20 cellular contexts compared by ENCODE assay signal in genomic region chr19:1321539-1321938, GRCh38. TPM values are rescaled to one million over a fixed set of nuclear protein-coding genes. Genes with fewer than 3 reads are reported as not detected.
A peak's percentile ranks its signal among the peaks of the same experiment; 100 is the strongest.
DNase-seq lines count a peak whose midpoint lies in the region; ATAC-seq, FAIRE-seq and TF ChIP-seq lines count a peak whose summit lies in the region.
"Had no signal": no experiment of that assay in that cellular context is flagged by ENCODE, and none has a peak within 500 bp of the region (broad histone marks: within the 10 kb centered on the region; RNA-seq: fewer than 3 reads in every experiment).

No MANE protein-coding gene starts in this region.

- TF ChIP-seq CTCF in RWPE2 (IDR thresholded peaks at IDR 0.05; ENCODE audit: poor library complexity, severe bottlenecking) (no peak), HepG2 (CRISPR knock-in tag; IDR thresholded peaks at IDR 0.05) (no peak), OCI-LY7 (conservative IDR thresholded peaks at IDR 0.05; ENCODE audit: low read length) (no peak), PC-9 (conservative IDR thresholded peaks at IDR 0.05) (no peak)

- TF ChIP-seq RAD21 in HepG2 (CRISPR knock-in tag; IDR thresholded peaks at IDR 0.05): no peak

- H3K4me3 Mint-ChIP-seq in activated CD4-positive, alpha-beta T cell treated with anti-CD3 and anti-CD28 coated beads, Interleukin-2, amount 10 ng/mL, durations not matched to agents 7 days and 5 days: no peak overlapping the region
- H3K4me3 Mint-ChIP-seq: CD8-positive, alpha-beta T cell; HFFc6 had no signal

- H3F3A ChIP-seq in PC-9 (ENCODE audit: insufficient read depth, low read depth): peaks cover 9% of the 10 kb centered on the region; the same call in 1 of the 2 replicates

- H3K4me2 ChIP-seq in HepG2 (ENCODE audit: low read depth, low read length) (peak overlapping the region; percentile 55), OCI-LY7 (ENCODE audit: low read length) (no peak overlapping the region), PC-9 (no peak overlapping the region)
- H3K4me2 ChIP-seq: A549 had no signal

- ATAC-seq in RWPE2 (ENCODE audit: low read depth): no peak
- ATAC-seq in HepG2: peak; percentile 48
- ATAC-seq: A549; CD8-positive, alpha-beta T cell; HCT116 had no signal

- no peak for DNase-seq in activated CD4-positive, alpha-beta T cell treated with anti-CD3 and anti-CD28 coated beads, Interleukin-2, amount 10 ng/mL, durations not matched to agents 7 days and 5 days
- DNase-seq in activated CD4-positive, alpha-beta T cell treated with anti-CD3 and anti-CD28 coated beads for 48 hours: no peak
- DNase-seq in RWPE2 (ENCODE audit: low spot score) (peak; percentile 49), HepG2 (ENCODE audit: low spot score) (no peak), OCI-LY7 (ENCODE audit: low spot score) (no peak), PC-9 (no peak), NAMALWA (ENCODE audit: low spot score) (no peak)
- DNase-seq: AML-193; CD8-positive, alpha-beta T cell; HFFc6 had no signal

- POLR2A ChIA-PET in activated CD4-positive, alpha-beta T cell treated with anti-CD3 and anti-CD28 coated beads, Interleukin-2, amount 10 ng/mL, durations not matched to agents 7 days and 5 days (lab: Charles Lee): interaction anchor here (0.6 kb wide), 1 partner anchor 13 kb away, joined by 4 read pairs; no protein-coding TSS in a partner anchor
- POLR2A ChIA-PET in HepG2 (lab: Yijun Ruan, JAX) (interaction anchor here (1.1 kb wide), 1 partner anchor 52 kb away, joined by 3 read pairs; no protein-coding TSS in a partner anchor), OCI-LY7 (lab: Charles Lee) (no interaction called here), PC-9 (lab: Charles Lee; ENCODE audit: unreplicated experiment) (no interaction called here)

- H3K36me3 ChIP-seq in RWPE2 (ENCODE audit: low read depth): no peaks in the 10 kb centered on the region
- no peaks in the 10 kb centered on the region for H3K36me3 ChIP-seq in HepG2 (replicated peaks in 1 of 2; ENCODE audit: control insufficient read depth in 1 of 2, insufficient read depth in 2 of 2, low read length in 2 of 2)
- H3K36me3 ChIP-seq in OCI-LY7 (ENCODE audit: insufficient read depth, low read length): no peaks in the 10 kb centered on the region
- H3K36me3 ChIP-seq in PC-9 (ENCODE audit: low read depth): no peaks in the 10 kb centered on the region

- H3K27ac ChIP-seq in RWPE2 (ENCODE audit: poor library complexity, severe bottlenecking): no peak overlapping the region
- H3K27ac ChIP-seq in HepG2 (ENCODE audit: extremely low read length, insufficient read depth, low read length): no peak overlapping the region
- no peak overlapping the region for H3K27ac ChIP-seq in OCI-LY7 (ENCODE audit: low read depth, low read length, poor library complexity, severe bottlenecking)
- H3K27ac ChIP-seq in PC-9: no peak overlapping the region
- H3K27ac ChIP-seq: 22Rv1, A549, HL-60 had no signal

- H3K9me2 ChIP-seq in OCI-LY7 (ENCODE audit: insufficient read depth, low read length) (no peaks in the 10 kb centered on the region), PC-9 (ENCODE audit: insufficient read depth) (no peaks in the 10 kb centered on the region)

- H3K36me3 Mint-ChIP-seq in activated CD4-positive, alpha-beta T cell treated with anti-CD3 and anti-CD28 coated beads, Interleukin-2, amount 10 ng/mL, durations not matched to agents 7 days and 5 days (ENCODE audit: low read depth): no peaks in the 10 kb centered on the region
- H3K36me3 Mint-ChIP-seq: CD8-positive, alpha-beta T cell; IgD-negative memory B cell had no signal

- TF ChIP-seq EP300 in HepG2 (IDR thresholded peaks at IDR 0.05; ENCODE audit: low read depth in 2 of 2, low read length in 2 of 2): no peak
- no peak for TF ChIP-seq EP300 in HepG2 (CRISPR knock-in tag; IDR thresholded peaks at IDR 0.05; ENCODE audit: borderline replicate concordance)

- H3K9me3 ChIP-seq in RWPE2 (ENCODE audit: severe bottlenecking) (no peaks in the 10 kb centered on the region), HepG2 (ENCODE audit: low read length) (no peaks in the 10 kb centered on the region), OCI-LY7 (ENCODE audit: low read length) (no peaks in the 10 kb centered on the region), PC-9 (ENCODE audit: insufficient read depth, low read depth) (no peaks in the 10 kb centered on the region)
- H3K9me3 ChIP-seq: A549 had no signal

- CTCF ChIA-PET in activated CD4-positive, alpha-beta T cell treated with anti-CD3 and anti-CD28 coated beads, Interleukin-2, amount 10 ng/mL, durations not matched to agents 7 days and 5 days (lab: Charles Lee): no interaction called here
- CTCF ChIA-PET in HepG2 (lab: Yijun Ruan, JAX; ENCODE audit: low intra/inter-chr PET ratio, low total read pairs): no interaction called here
- CTCF ChIA-PET in OCI-LY7 (lab: Charles Lee; ENCODE audit: unreplicated experiment): no interaction called here
- CTCF ChIA-PET in PC-9 (lab: Charles Lee): no interaction called here

- no peaks in the 10 kb centered on the region for H3K9me3 Mint-ChIP-seq in activated CD4-positive, alpha-beta T cell treated with anti-CD3 and anti-CD28 coated beads, Interleukin-2, amount 10 ng/mL, durations not matched to agents 7 days and 5 days
- H3K9me3 Mint-ChIP-seq: CD8-positive, alpha-beta T cell; HFFc6; IgD-negative memory B cell had no signal

- in situ Hi-C loops in HepG2 (cut with HindIII; ENCODE audit: extremely low pct_ligation_motif_present, low pct_unique_long_range_greater_than_20kb): no loop called here

- H2AFZ ChIP-seq in HepG2 (ENCODE audit: low read length) (no peak overlapping the region), OCI-LY7 (ENCODE audit: low read length) (no peak overlapping the region), PC-9 (no peak overlapping the region)

- H3K4me1 Mint-ChIP-seq in activated CD4-positive, alpha-beta T cell treated with anti-CD3 and anti-CD28 coated beads, Interleukin-2, amount 10 ng/mL, durations not matched to agents 7 days and 5 days: no peaks in the 10 kb centered on the region

- no peak overlapping the region for H3K9ac ChIP-seq in HepG2 (ENCODE audit: insufficient read depth, low read depth, low read length)

- no TSS peak for BruUV-seq in HepG2 (replicated peaks; lab: Mats Ljungman, UMichigan)
- no TSS peak for BruUV-seq in OCI-LY7 (replicated peaks; lab: Mats Ljungman, UMichigan)
- no TSS peak for BruUV-seq in PC-9 (replicated peaks; lab: Mats Ljungman, UMichigan)

- H3K79me2 ChIP-seq in HepG2 (ENCODE audit: insufficient read depth, low read length) (no peaks in the 10 kb centered on the region), OCI-LY7 (ENCODE audit: insufficient read depth, low read depth, low read length) (no peaks in the 10 kb centered on the region), PC-9 (ENCODE audit: low read depth) (no peaks in the 10 kb centered on the region)

- intact Hi-C loops in HepG2 (cut with micrococcal nuclease; ENCODE audit: unreplicated experiment): no loop called here
- intact Hi-C loops in OCI-LY7 (cut with micrococcal nuclease; ENCODE audit: unreplicated experiment): no loop called here
- intact Hi-C loops in PC-9 (cut with micrococcal nuclease; ENCODE audit: unreplicated experiment): no loop called here

- no peak for TF ChIP-seq POLR2A in HepG2 (IDR thresholded peaks at IDR 0.05; ENCODE audit: insufficient read depth in 1 of 2, low read depth in 2 of 2, low read length in 2 of 2)

- H4K20me1 ChIP-seq in HepG2 (ENCODE audit: insufficient read depth, low read length): no peaks in the 10 kb centered on the region
- H4K20me1 ChIP-seq in OCI-LY7 (ENCODE audit: insufficient read depth, low read length): no peaks in the 10 kb centered on the region; the same call in 1 of the 2 replicates
- no peaks in the 10 kb centered on the region for H4K20me1 ChIP-seq in PC-9 (ENCODE audit: insufficient read depth)

- peaks cover 39% of the 10 kb centered on the region for H3K27me3 Mint-ChIP-seq in activated CD4-positive, alpha-beta T cell treated with anti-CD3 and anti-CD28 coated beads, Interleukin-2, amount 10 ng/mL, durations not matched to agents 7 days and 5 days

- H3K4me1 ChIP-seq in RWPE2 (ENCODE audit: insufficient read depth, poor library complexity, severe bottlenecking) (no peaks in the 10 kb centered on the region), HepG2 (ENCODE audit: insufficient read depth, low read length) (peaks cover 68% of the 10 kb centered on the region), OCI-LY7 (ENCODE audit: insufficient read depth, low read length, poor library complexity, severe bottlenecking) (no peaks in the 10 kb centered on the region), PC-9 (replicated peaks; ENCODE audit: insufficient read depth) (peaks cover 8% of the 10 kb centered on the region)

- H3K27me3 ChIP-seq in RWPE2 (ENCODE audit: insufficient read depth, poor library complexity, severe bottlenecking) (no peaks in the 10 kb centered on the region), HepG2 (ENCODE audit: control insufficient read depth in 1 of 2, insufficient read depth in 2 of 2, low read length in 2 of 2) (peaks cover 5 to 24% of the 10 kb centered on the region in 2 experiments; a peak in 4 of 5 replicates), PC-9 (ENCODE audit: insufficient read depth, low read depth) (no peaks in the 10 kb centered on the region)

- H3K27ac Mint-ChIP-seq in activated CD4-positive, alpha-beta T cell treated with anti-CD3 and anti-CD28 coated beads, Interleukin-2, amount 10 ng/mL, durations not matched to agents 7 days and 5 days: peak overlapping the region; percentile 50
- H3K27ac Mint-ChIP-seq: CD8-positive, alpha-beta T cell; HFFc6 had no signal

- 0% methylated on average over 4 of the region's 9 CpGs for WGBS in HepG2 (ENCODE audit: low lambda C conversion rate)

- no peak for FAIRE-seq in HepG2 (lab: Jason Lieb, UNC)
- FAIRE-seq: A549, D721Med, G401.6, GM12891, GM19239 had no signal

- H3K4me3 ChIP-seq in RWPE2 (ENCODE audit: severe bottlenecking) (no peak overlapping the region), HepG2 (replicated peaks in 1 of 3; ENCODE audit: insufficient read depth in 1 of 3, low read depth in 2 of 3, low read length in 3 of 3) (peak overlapping the region in 1 of 3 experiments; percentile 25; a peak in 1 of 6 replicates), OCI-LY7 (ENCODE audit: low read depth, low read length, poor library complexity, severe bottlenecking) (no peak overlapping the region), PC-9 (no peak overlapping the region)
- H3K4me3 ChIP-seq: A549 had no signal

RNA-seq across cellular contexts. Expression of gene EFNA2, which starts 35.9 kb away (rescaled TPM):
- not detected for total RNA-seq in activated CD4-positive, alpha-beta T cell treated with anti-CD3 and anti-CD28 coated beads, Interleukin-2, amount 10 ng/mL, durations not matched to agents 7 days and 5 days
- total RNA-seq in HepG2 (2016; rRNA removed; fragmentation: Illumina TruSeq; extraction: Trizol) (4.3 and 9.9 TPM in 2 replicates), OCI-LY7 (2022) (not detected in 2 replicates), PC-9 (2021) (1.6 TPM in 1 of 2 replicates, not detected in the other)
- 15.0 and 18.4 TPM in 2 replicates for total RNA-seq in HepG2 (2016; cell fraction: cytosol; rRNA removed; fragmentation: Illumina TruSeq; extraction: Trizol; ENCODE audit: low read depth)
- total RNA-seq in HepG2 (2016; cell fraction: insoluble cytoplasmic fraction; rRNA removed; fragmentation: Illumina TruSeq; extraction: Trizol): 5.2 and 11.1 TPM in 2 replicates
- total RNA-seq in HepG2 (2016; cell fraction: membrane; rRNA removed; fragmentation: Illumina TruSeq; extraction: Trizol): 27.1 and 33.2 TPM in 2 replicates
- total RNA-seq in HepG2 (2016; cell fraction: nucleus; rRNA removed; fragmentation: Illumina TruSeq; extraction: Trizol): 3.7 and 6.5 TPM in 2 replicates
- polyA plus RNA-seq in HepG2 (2011; rRNA removed): 6.0 and 11.1 TPM in 2 replicates
- polyA plus RNA-seq in HepG2 (2011; cell fraction: cytosol; rRNA removed): 7.3 and 14.1 TPM in 2 replicates
- 17.9 and 19.5 TPM in 2 replicates for polyA plus RNA-seq in HepG2 (2011; cell fraction: nucleus; rRNA removed)
- 6.4 and 6.8 TPM in 2 replicates for polyA plus RNA-seq in HepG2 (2012)
- 17.9 and 19.1 TPM in 2 replicates for polyA plus RNA-seq in HepG2 (2016; cell fraction: cytosol; fragmentation: Illumina TruSeq; extraction: Trizol; ENCODE audit: low read depth)
- polyA plus RNA-seq in HepG2 (2016; cell fraction: insoluble cytoplasmic fraction; fragmentation: Illumina TruSeq; extraction: Trizol; ENCODE audit: low read depth): 7.9 and 11.2 TPM in 2 replicates
- polyA plus RNA-seq in HepG2 (2016; cell fraction: membrane; fragmentation: Illumina TruSeq; extraction: Trizol; ENCODE audit: low read depth): 27.7 and 33.0 TPM in 2 replicates
- 11.7 and 13.4 TPM in 2 replicates for polyA plus RNA-seq in HepG2 (2016; cell fraction: nucleus; fragmentation: Illumina TruSeq; extraction: Trizol; ENCODE audit: insufficient read depth, low read depth)
- 0.28 and 20.0 TPM in 2 replicates for polyA minus RNA-seq in HepG2 (2011; rRNA and poly(A)+ RNA removed; ENCODE audit: low replicate concordance)
- polyA minus RNA-seq in HepG2 (2011; cell fraction: cytosol; rRNA and poly(A)+ RNA removed): 23.0 and 23.8 TPM in 2 replicates
- 2.8 and 4.2 TPM in 2 replicates for polyA minus RNA-seq in HepG2 (2011; cell fraction: nucleus; rRNA and poly(A)+ RNA removed)
- total RNA-seq in OCI-LY7 (2014; rRNA removed; shearing (Covaris generic)): not detected in 2 replicates
- total RNA-seq: CD8-positive, alpha-beta T cell; HFFc6 had no signal
- polyA plus RNA-seq: BJ, IgD-negative memory B cell had no signal

RNA-seq across cellular contexts. Expression of gene FAM174C, which starts 46.2 kb away (rescaled TPM):
- 10 to 100 TPM; 47.8 to 51.5 TPM for total RNA-seq in activated CD4-positive, alpha-beta T cell treated with anti-CD3 and anti-CD28 coated beads, Interleukin-2, amount 10 ng/mL, durations not matched to agents 7 days and 5 days
- total RNA-seq in HepG2 (2016; rRNA removed; fragmentation: Illumina TruSeq; extraction: Trizol) (21.9 and 31.3 TPM in 2 replicates), OCI-LY7 (2022) (79.8 and 81.5 TPM in 2 replicates), PC-9 (2021) (51.8 and 64.2 TPM in 2 replicates)
- 67.5 and 90.2 TPM in 2 replicates for total RNA-seq in HepG2 (2016; cell fraction: cytosol; rRNA removed; fragmentation: Illumina TruSeq; extraction: Trizol; ENCODE audit: low read depth)
- 14.2 and 28.2 TPM in 2 replicates for total RNA-seq in HepG2 (2016; cell fraction: insoluble cytoplasmic fraction; rRNA removed; fragmentation: Illumina TruSeq; extraction: Trizol)
- total RNA-seq in HepG2 (2016; cell fraction: membrane; rRNA removed; fragmentation: Illumina TruSeq; extraction: Trizol): 57.9 and 74.3 TPM in 2 replicates
- 18.6 and 22.9 TPM in 2 replicates for total RNA-seq in HepG2 (2016; cell fraction: nucleus; rRNA removed; fragmentation: Illumina TruSeq; extraction: Trizol)
- polyA plus RNA-seq in HepG2 (2011; rRNA removed): 19.5 and 21.2 TPM in 2 replicates
- 21.0 and 42.4 TPM in 2 replicates for polyA plus RNA-seq in HepG2 (2011; cell fraction: cytosol; rRNA removed)
- 45.8 and 49.4 TPM in 2 replicates for polyA plus RNA-seq in HepG2 (2011; cell fraction: nucleus; rRNA removed)
- 14.1 and 18.2 TPM in 2 replicates for polyA plus RNA-seq in HepG2 (2012)
- 104 and 136 TPM in 2 replicates for polyA plus RNA-seq in HepG2 (2016; cell fraction: cytosol; fragmentation: Illumina TruSeq; extraction: Trizol; ENCODE audit: low read depth)
- polyA plus RNA-seq in HepG2 (2016; cell fraction: insoluble cytoplasmic fraction; fragmentation: Illumina TruSeq; extraction: Trizol; ENCODE audit: low read depth): 24.1 and 30.7 TPM in 2 replicates
- polyA plus RNA-seq in HepG2 (2016; cell fraction: membrane; fragmentation: Illumina TruSeq; extraction: Trizol; ENCODE audit: low read depth): 78.9 and 88.8 TPM in 2 replicates
- polyA plus RNA-seq in HepG2 (2016; cell fraction: nucleus; fragmentation: Illumina TruSeq; extraction: Trizol; ENCODE audit: insufficient read depth, low read depth): 43.0 and 56.8 TPM in 2 replicates
- 15.5 and 24.8 TPM in 2 replicates for polyA minus RNA-seq in HepG2 (2011; rRNA and poly(A)+ RNA removed; ENCODE audit: low replicate concordance)
- 9.4 and 11.7 TPM in 2 replicates for polyA minus RNA-seq in HepG2 (2011; cell fraction: cytosol; rRNA and poly(A)+ RNA removed)
- polyA minus RNA-seq in HepG2 (2011; cell fraction: nucleus; rRNA and poly(A)+ RNA removed): 6.5 and 6.8 TPM in 2 replicates
- total RNA-seq in OCI-LY7 (2014; rRNA removed; shearing (Covaris generic)): 52.6 and 53.2 TPM in 2 replicates

RNA-seq across cellular contexts. Expression of gene CIRBP, which starts 52.4 kb away (rescaled TPM):
- total RNA-seq in activated CD4-positive, alpha-beta T cell treated with anti-CD3 and anti-CD28 coated beads, Interleukin-2, amount 10 ng/mL, durations not matched to agents 7 days and 5 days: 100 to 1,000 TPM; 169 to 224 TPM
- 133 and 135 TPM in 2 replicates for total RNA-seq in HepG2 (2016; rRNA removed; fragmentation: Illumina TruSeq; extraction: Trizol)
- 96.6 and 116 TPM in 2 replicates for total RNA-seq in HepG2 (2016; cell fraction: cytosol; rRNA removed; fragmentation: Illumina TruSeq; extraction: Trizol; ENCODE audit: low read depth)
- total RNA-seq in HepG2 (2016; cell fraction: insoluble cytoplasmic fraction; rRNA removed; fragmentation: Illumina TruSeq; extraction: Trizol): 122 and 153 TPM in 2 replicates
- 83.7 and 88.2 TPM in 2 replicates for total RNA-seq in HepG2 (2016; cell fraction: membrane; rRNA removed; fragmentation: Illumina TruSeq; extraction: Trizol)
- 100 and 108 TPM in 2 replicates for total RNA-seq in HepG2 (2016; cell fraction: nucleus; rRNA removed; fragmentation: Illumina TruSeq; extraction: Trizol)
- 140 and 177 TPM in 2 replicates for polyA plus RNA-seq in HepG2 (2011; rRNA removed)
- 120 and 152 TPM in 2 replicates for polyA plus RNA-seq in HepG2 (2011; cell fraction: cytosol; rRNA removed)
- polyA plus RNA-seq in HepG2 (2011; cell fraction: nucleus; rRNA removed): 887 and 1,037 TPM in 2 replicates
- 154 and 221 TPM in 2 replicates for polyA plus RNA-seq in HepG2 (2012)
- polyA plus RNA-seq in HepG2 (2016; cell fraction: cytosol; fragmentation: Illumina TruSeq; extraction: Trizol; ENCODE audit: low read depth): 39.2 and 45.5 TPM in 2 replicates
- polyA plus RNA-seq in HepG2 (2016; cell fraction: insoluble cytoplasmic fraction; fragmentation: Illumina TruSeq; extraction: Trizol; ENCODE audit: low read depth): 156 and 182 TPM in 2 replicates
- polyA plus RNA-seq in HepG2 (2016; cell fraction: membrane; fragmentation: Illumina TruSeq; extraction: Trizol; ENCODE audit: low read depth): 63.6 and 72.0 TPM in 2 replicates
- 293 and 318 TPM in 2 replicates for polyA plus RNA-seq in HepG2 (2016; cell fraction: nucleus; fragmentation: Illumina TruSeq; extraction: Trizol; ENCODE audit: insufficient read depth, low read depth)
- 38.8 and 49.7 TPM in 2 replicates for polyA minus RNA-seq in HepG2 (2011; rRNA and poly(A)+ RNA removed; ENCODE audit: low replicate concordance)
- polyA minus RNA-seq in HepG2 (2011; cell fraction: cytosol; rRNA and poly(A)+ RNA removed): 32.8 and 38.9 TPM in 2 replicates
- 106 and 131 TPM in 2 replicates for polyA minus RNA-seq in HepG2 (2011; cell fraction: nucleus; rRNA and poly(A)+ RNA removed)
- 278 and 287 TPM in 2 replicates for total RNA-seq in OCI-LY7 (2014; rRNA removed; shearing (Covaris generic))
- 309 and 321 TPM in 2 replicates for total RNA-seq in OCI-LY7 (2022)
- total RNA-seq in PC-9 (2021): 86.9 and 143 TPM in 2 replicates

Comparison
In these comparisons a context has a peak if more than half of its experiments do, and no peak if none do; other contexts are left out.
1. POLR2A ChIA-PET loops: an anchor here in activated CD4-positive, alpha-beta T cell treated with anti-CD3 and anti-CD28 coated beads, Interleukin-2, amount 10 ng/mL, durations not matched to agents 7 days and 5 days (0.6 kb wide) and HepG2 (1.1 kb wide); none called in OCI-LY7 and PC-9.